13 cellular contexts compared by ENCODE assay signal in genomic region chr11:60855726-60856633, GRCh38. TPM values are rescaled to one million over a fixed set of nuclear protein-coding genes. Genes with fewer than 3 reads are reported as not detected.
A peak's percentile ranks its signal among the peaks of the same experiment; 100 is the strongest.
DNase-seq lines count a peak whose midpoint lies in the region; ATAC-seq, FAIRE-seq and TF ChIP-seq lines count a peak whose summit lies in the region.
"Had no signal": no experiment of that assay in that cellular context is flagged by ENCODE, and none has a peak within 500 bp of the region (broad histone marks: within the 10 kb centered on the region; RNA-seq: fewer than 3 reads in every experiment).

PTGDR2 (minus strand) TSS chr11:60855950; CDS start chr11:60853722, 2,228 bp downstream.

- POLR2A ChIA-PET in CD8-positive, alpha-beta T cell (lab: Charles Lee): interaction anchor here (1.1 kb wide), 1 partner anchor 12 kb away, joined by 3 read pairs; no protein-coding TSS in a partner anchor
- POLR2A ChIA-PET in naive thymus-derived CD8-positive, alpha-beta T cell (lab: Charles Lee): interaction anchor here (0.8 to 1.1 kb wide), 3 partner anchors 10 to 225 kb away, joined by 3 to 5 read pairs (median 4); partner anchors contain the start of gene CCDC86

- no peaks in the 10 kb centered on the region for H3K9me3 ChIP-seq in CD8-positive, alpha-beta T cell (ENCODE audit: low read length)

- ATAC-seq in CD8-positive, alpha-beta T cell: no peak
- peak in 1 of 2 donors; percentile 48 for ATAC-seq in naive thymus-derived CD8-positive, alpha-beta T cell
- no peak for ATAC-seq in GM18502 (IDR thresholded peaks at IDR 0.05; ENCODE audit: poor library complexity, unreplicated experiment)

- peak in 2 of 7 experiments; percentile 44 to 47 for DNase-seq in CD8-positive, alpha-beta T cell
- DNase-seq in HuH-7.5 (ENCODE audit: low spot score): peak; percentile 97
- no peak for DNase-seq in bronchial epithelial cell (ENCODE audit: low read depth)
- no peak for DNase-seq in naive thymus-derived CD8-positive, alpha-beta T cell
- no peak for DNase-seq in HFFc6
- no peak for DNase-seq in NCI-H2196 (lab: John Stamatoyannopoulos, UW; ENCODE audit: unreplicated experiment)
- DNase-seq: activated gamma-delta T cell treated with Interleukin-2 at 50 U/mL for 16 hours, brain microvascular endothelial cell, NCI-H226, T-helper 1 cell had no signal

- FAIRE-seq in bronchial epithelial cell (lab: Jason Lieb, UNC): peak; percentile 72
- FAIRE-seq: endothelial cell of umbilical vein had no signal

- no peak within 1 kb of the TSS for H3K4me3 ChIP-seq in CD8-positive, alpha-beta T cell (ENCODE audit: low read depth, low read length)
- no peak within 1 kb of the TSS for H3K4me3 ChIP-seq in bronchial epithelial cell (ENCODE audit: low read depth, low read length)

- intact Hi-C loops in CD8-positive, alpha-beta T cell (cut with DNase I, micrococcal nuclease): no loop called here

- H3K4me1 ChIP-seq in CD8-positive, alpha-beta T cell (ENCODE audit: insufficient read depth, low read length): peaks cover 29% of the 10 kb centered on the region

- H3K36me3 Mint-ChIP-seq in CD8-positive, alpha-beta T cell: peaks cover 15% of the 10 kb centered on the region
- H3K36me3 Mint-ChIP-seq in naive thymus-derived CD8-positive, alpha-beta T cell: peaks cover 0 to 11% (median 10%) of the 10 kb centered on the region in 3 donors
- peaks cover 9% of the 10 kb centered on the region for H3K36me3 Mint-ChIP-seq in HFFc6 (ENCODE audit: low read depth)

- peak within 1 kb of the TSS; percentile 22 for H3K4me3 Mint-ChIP-seq in CD8-positive, alpha-beta T cell
- H3K4me3 Mint-ChIP-seq in naive thymus-derived CD8-positive, alpha-beta T cell: peak within 1 kb of the TSS in 6 of 10 donors; percentile 44 to 84 (median 52)
- H3K4me3 Mint-ChIP-seq in HFFc6: no peak within 1 kb of the TSS
- H3K4me3 Mint-ChIP-seq: neural crest cell had no signal

- no peak within 1 kb of the TSS for H3K27ac Mint-ChIP-seq in CD8-positive, alpha-beta T cell
- H3K27ac Mint-ChIP-seq in naive thymus-derived CD8-positive, alpha-beta T cell: peak within 1 kb of the TSS in 8 of 10 donors; percentile 7 to 89 (median 74)
- H3K27ac Mint-ChIP-seq in HFFc6: no peak within 1 kb of the TSS

- no peaks in the 10 kb centered on the region for H3K27me3 Mint-ChIP-seq in CD8-positive, alpha-beta T cell (ENCODE audit: low read depth)
- H3K27me3 Mint-ChIP-seq in naive thymus-derived CD8-positive, alpha-beta T cell: no peaks in the 10 kb centered on the region
- peaks cover 2% of the 10 kb centered on the region for H3K27me3 Mint-ChIP-seq in HFFc6 (ENCODE audit: insufficient read depth)

- H3K9me3 Mint-ChIP-seq in CD8-positive, alpha-beta T cell: no peaks in the 10 kb centered on the region
- no peaks in the 10 kb centered on the region for H3K9me3 Mint-ChIP-seq in naive thymus-derived CD8-positive, alpha-beta T cell
- H3K9me3 Mint-ChIP-seq in HFFc6: no peaks in the 10 kb centered on the region
- H3K9me3 Mint-ChIP-seq: neural crest cell had no signal

- no peak within 1 kb of the TSS for H3K27ac ChIP-seq in CD8-positive, alpha-beta T cell (ENCODE audit: low read depth, low read length)
- H3K27ac ChIP-seq: brain microvascular endothelial cell had no signal

- CTCF ChIA-PET in CD8-positive, alpha-beta T cell (lab: Charles Lee): interaction anchor here (0.9 to 2.5 kb wide), 5 partner anchors 11 to 44 kb away, joined by 3 to 13 read pairs (median 6); partner anchors contain the start of gene ZP1

- TF ChIP-seq CTCF in CD8-positive, alpha-beta T cell (IDR thresholded peaks at IDR 0.05): no peak
- TF ChIP-seq CTCF in bronchial epithelial cell (IDR thresholded peaks at IDR 0.05; ENCODE audit: insufficient read depth, low read length, severe bottlenecking) (no peak), HFFc6 (IDR thresholded peaks at IDR 0.05) (no peak)

- peaks cover 39% of the 10 kb centered on the region for H3K4me1 Mint-ChIP-seq in CD8-positive, alpha-beta T cell (ENCODE audit: low read depth)
- peaks cover 18 to 54% (median 43%) of the 10 kb centered on the region in 4 donors for H3K4me1 Mint-ChIP-seq in naive thymus-derived CD8-positive, alpha-beta T cell
- H3K4me1 Mint-ChIP-seq in HFFc6 (ENCODE audit: low read depth): peaks cover 24% of the 10 kb centered on the region

- no peaks in the 10 kb centered on the region for H3K27me3 ChIP-seq in CD8-positive, alpha-beta T cell (ENCODE audit: insufficient read depth, low read length)
- no peaks in the 10 kb centered on the region for H3K27me3 ChIP-seq in bronchial epithelial cell (ENCODE audit: control insufficient read depth, insufficient read depth, low read length)
- H3K27me3 ChIP-seq: brain microvascular endothelial cell had no signal

- peaks cover 3% of the 10 kb centered on the region for H3K36me3 ChIP-seq in CD8-positive, alpha-beta T cell (ENCODE audit: insufficient read depth, low read length)
- no peaks in the 10 kb centered on the region for H3K36me3 ChIP-seq in bronchial epithelial cell (ENCODE audit: control insufficient read depth, insufficient read depth, low read length)

RNA-seq across cellular contexts. Expression of gene PTGDR2, which starts in this region (rescaled TPM):
- under 1 TPM; 0.19 to 0.22 TPM for total RNA-seq in CD8-positive, alpha-beta T cell
- 0.13 TPM in 1 of 2 replicates, not detected in the other for total RNA-seq in bronchial epithelial cell
- total RNA-seq in naive thymus-derived CD8-positive, alpha-beta T cell: under 1 TPM in 1 of 2 experiments, not detected in 1; 0.16 TPM
- polyA plus RNA-seq in naive thymus-derived CD8-positive, alpha-beta T cell: under 1 TPM in 1 of 3 donors, not detected in 2; 0.16 TPM
- total RNA-seq in HFFc6 (2021; fragmentation: NEBNext Ultra II Directional; extraction: Animal tissue kit (Norgen Biotek cat#: 25700)): not detected
- polyA plus RNA-seq: endothelial cell of umbilical vein had no signal

Comparison
In these comparisons a context has a peak if more than half of its experiments do, and no peak if none do; other contexts are left out.
1. H3K27ac Mint-ChIP-seq: peak in naive thymus-derived CD8-positive, alpha-beta T cell (8 of 10); none in CD8-positive, alpha-beta T cell (single experiment) and HFFc6 (single experiment).